ENCODE assay signal across 8 cellular contexts in the genomic region with DNA sequence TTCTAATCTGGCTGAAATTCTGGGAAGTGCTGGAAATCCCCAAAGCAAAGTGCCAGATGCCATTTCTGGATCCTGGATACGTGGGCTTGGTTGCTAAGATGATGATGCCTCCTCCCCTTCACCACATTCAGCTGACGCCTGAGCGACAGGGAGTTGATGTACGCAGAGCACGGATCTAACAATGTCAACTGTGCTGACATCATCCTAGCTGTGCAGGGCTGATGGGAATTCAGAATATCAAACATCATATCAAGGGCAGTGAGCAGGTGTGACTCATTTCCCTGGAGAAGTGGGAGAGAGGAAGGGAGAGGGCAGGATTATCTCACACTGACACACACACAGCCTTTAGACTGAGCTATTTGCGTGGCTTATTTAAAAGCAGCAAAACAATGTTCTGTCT.
A peak's percentile ranks its signal among the peaks of the same experiment; 100 is the strongest.
DNase-seq lines count a peak whose midpoint lies in the region; ATAC-seq, FAIRE-seq and TF ChIP-seq lines count a peak whose summit lies in the region.

No MANE protein-coding gene starts in this region.

- no peak for ATAC-seq in GM21619 (IDR thresholded peaks at IDR 0.05; ENCODE audit: unreplicated experiment)

- peak; percentile 100 for FAIRE-seq in urothelium cell line (lab: Jason Lieb, UNC)

- no peak overlapping the region for H3K27ac ChIP-seq in AG04450 (ENCODE audit: low read depth, low read length)

- H3K27me3 ChIP-seq in AG04450 (ENCODE audit: control insufficient read depth, insufficient read depth, low read length): no peaks in the 10 kb centered on the region

- POLR2A ChIA-PET in AG04450 (lab: Yijun Ruan, JAX): no interaction called here

- H3K9me3 ChIP-seq in AG04450 (ENCODE audit: control insufficient read depth, insufficient read depth, low read length): no peaks in the 10 kb centered on the region

- CTCF ChIA-PET in AG04450 (lab: Charles Lee): interaction anchor here (1.2 kb wide), 1 partner anchor 22 kb away, joined by 3 read pairs; no protein-coding TSS in a partner anchor

- no peak overlapping the region for H3K4me3 ChIP-seq in AG04450 (ENCODE audit: low read depth, low read length)

- TF ChIP-seq POLR2A in erythroblast (IDR thresholded peaks at IDR 0.05; ENCODE audit: low read length): no peak

- TF ChIP-seq CTCF in AG04450 (IDR thresholded peaks at IDR 0.05; ENCODE audit: low read depth, low read length): no peak

- DNase-seq in AG04450 (ENCODE audit: low read depth, low spot score) (peak; percentile 86), NCI-H146 treated with DMSO at 0.1 percent for 48 hours (lab: John Stamatoyannopoulos, UW; ENCODE audit: unreplicated experiment) (peak; percentile 97), amygdala (lab: John Stamatoyannopoulos, UW) (peak in 41 of 56 donors; percentile 1 to 79 (median 24)), inferior parietal cortex (ENCODE audit: extremely low spot score) (peak; percentile 51), urothelium cell line (ENCODE audit: low spot score) (peak; percentile 89), erythroblast (lab: John Stamatoyannopoulos, UW) (no peak), NCI-H1694 treated with DMSO at 0.1 percent for 48 hours (lab: John Stamatoyannopoulos, UW) (no peak)

Comparison
In these comparisons a context has a peak if more than half of its experiments do, and no peak if none do; other contexts are left out.
1. DNase-seq: peak in AG04450 (single experiment), NCI-H146 treated with DMSO at 0.1 percent for 48 hours (single experiment), amygdala (41 of 56), inferior parietal cortex (single experiment) and urothelium cell line (single experiment); none in erythroblast (0 of 2) and NCI-H1694 treated with DMSO at 0.1 percent for 48 hours (single experiment).